Comparison of ENCODE assay signal across 9 cellular contexts in genomic region chr19:19461671-19462622, GRCh38. TPM values are rescaled to one million over a fixed set of nuclear protein-coding genes. Genes with fewer than 3 reads are reported as not detected.
DNase-seq lines count a peak whose midpoint lies in the region; ATAC-seq and TF ChIP-seq lines count a peak whose summit lies in the region.
"Had no signal": no experiment of that assay in that cellular context is flagged by ENCODE, and none has a peak within 500 bp of the region (broad histone marks: within the 10 kb centered on the region; RNA-seq: fewer than 3 reads in every experiment).

No MANE protein-coding gene starts in this region.

- H3K4me1 ChIP-seq in OCI-LY1 (ENCODE audit: insufficient read depth, low read length, severe bottlenecking) (peaks cover 58% of the 10 kb centered on the region), lung (ENCODE audit: control insufficient read depth in 2 of 2, insufficient read depth in 2 of 2, low read length in 2 of 2) (peaks cover 48 to 67% of the 10 kb centered on the region in 2 donors), thyroid gland (peaks cover 64 to 91% of the 10 kb centered on the region in 2 donors)

- H3K36me3 ChIP-seq in OCI-LY1 (ENCODE audit: insufficient read depth, low read length) = peaks cover 37% of the 10 kb centered on the region
- H3K36me3 ChIP-seq in lung (ENCODE audit: control insufficient read depth in 2 of 2, insufficient read depth in 2 of 2, low read length in 2 of 2) = peaks cover 5 to 17% of the 10 kb centered on the region in 2 donors
- no peaks in the 10 kb centered on the region for H3K36me3 ChIP-seq in thyroid gland

- H3K9me3 ChIP-seq in OCI-LY1 (ENCODE audit: low read length) (peaks cover 5% of the 10 kb centered on the region; the same call in 1 of the 2 replicates), lung (ENCODE audit: control insufficient read depth in 2 of 2, insufficient read depth in 1 of 2, low read length in 1 of 2) (peaks cover 0 to 3% of the 10 kb centered on the region in 2 donors), thyroid gland (no peaks in the 10 kb centered on the region)

- no peaks in the 10 kb centered on the region for H4K20me1 ChIP-seq in OCI-LY1 (ENCODE audit: insufficient read depth, low read length)

- DNase-seq in HCEC 1CT = peak; percentile 13
- peak in 1 of 10 donors; percentile 77 for DNase-seq in dorsolateral prefrontal cortex
- DNase-seq in lung (ENCODE audit: low spot score) = peak; percentile 51
- peak; percentile 87 to 89 for DNase-seq in thyroid gland

- ATAC-seq in lung (ENCODE audit: insufficient read depth, low FRiP score) = no peak
- no peak for ATAC-seq in HG03521 (IDR thresholded peaks at IDR 0.05; ENCODE audit: unreplicated experiment)
- ATAC-seq in GM21737 (IDR thresholded peaks at IDR 0.05; ENCODE audit: unreplicated experiment) = no peak
- no peak for ATAC-seq in HG03432 (IDR thresholded peaks at IDR 0.05; ENCODE audit: unreplicated experiment)

- intact Hi-C loops in dorsolateral prefrontal cortex (cut with DNase I) = no loop called here
- intact Hi-C loops in thyroid gland (cut with DNase I) = no loop called here

- WGBS in lung, 2 donors = 31 to 36% methylated on average over 25 to 27 of the region's 27 CpGs
- 34 to 55% methylated on average over 14 to 23 of the region's 27 CpGs for WGBS in thyroid gland, 2 donors

- no peak for TF ChIP-seq CTCF in OCI-LY1 (IDR thresholded peaks at IDR 0.05; ENCODE audit: low read length)
- TF ChIP-seq CTCF in dorsolateral prefrontal cortex (IDR thresholded peaks at IDR 0.05 in 54 of 56, conservative IDR thresholded peaks at IDR 0.05 in 2 of 56; ENCODE audit: low read depth in 1 of 56, partially characterized antibody in 56 of 56) = no peak
- TF ChIP-seq CTCF in lung (IDR thresholded peaks at IDR 0.05; ENCODE audit: control extremely low read depth, extremely low read depth) = no peak
- no peak for TF ChIP-seq CTCF in thyroid gland (IDR thresholded peaks at IDR 0.05)

- peaks cover 7% of the 10 kb centered on the region; the same call in 1 of the 2 replicates for H3F3A ChIP-seq in OCI-LY1 (ENCODE audit: insufficient read depth, low read length)

- no peaks in the 10 kb centered on the region for H3K9me2 ChIP-seq in OCI-LY1 (ENCODE audit: low read depth, low read length)

- no peak overlapping the region for H2AFZ ChIP-seq in OCI-LY1 (ENCODE audit: low read length)

- no peaks in the 10 kb centered on the region for H3K27me3 ChIP-seq in OCI-LY1 (ENCODE audit: insufficient read depth, low read length)
- H3K27me3 ChIP-seq in dorsolateral prefrontal cortex = no peaks in the 10 kb centered on the region
- H3K27me3 ChIP-seq in lung (ENCODE audit: control insufficient read depth, insufficient read depth) = no peaks in the 10 kb centered on the region
- H3K27me3 ChIP-seq in thyroid gland = no peaks in the 10 kb centered on the region

- H3K4me3 ChIP-seq in OCI-LY1 (ENCODE audit: low read depth, low read length, poor library complexity, severe bottlenecking) (peak overlapping the region; percentile 37), dorsolateral prefrontal cortex (peak overlapping the region in 10 of 59 donors; percentile 1 to 26 (median 14)), lung (no peak overlapping the region), thyroid gland (replicated peaks in 1 of 3) (no peak overlapping the region)

- peak overlapping the region; percentile 95 for H3K27ac ChIP-seq in OCI-LY1 (ENCODE audit: low read depth, low read length, poor library complexity, severe bottlenecking)
- peak overlapping the region in 43 of 59 donors; percentile 6 to 83 (median 60) for H3K27ac ChIP-seq in dorsolateral prefrontal cortex
- peak overlapping the region; percentile 30 to 94 for H3K27ac ChIP-seq in lung (ENCODE audit: low read depth in 1 of 2, low read length in 1 of 2)
- H3K27ac ChIP-seq in thyroid gland = peak overlapping the region; percentile 85 to 93 (median 93)
- H3K27ac ChIP-seq: KMS-11 had no signal

- H3K79me2 ChIP-seq in OCI-LY1 (ENCODE audit: insufficient read depth, low read length) = peaks cover 20% of the 10 kb centered on the region

- peak in 1 of 2 donors; percentile 29 for TF ChIP-seq POLR2A in thyroid gland (IDR thresholded peaks at IDR 0.05)

- peak overlapping the region; percentile 70 for H3K4me2 ChIP-seq in OCI-LY1 (ENCODE audit: low read length)
- H3K4me2 ChIP-seq: KMS-11 had no signal

- H3K9ac ChIP-seq in OCI-LY1 (ENCODE audit: low read length) = peak overlapping the region; percentile 64
- H3K9ac ChIP-seq: KMS-11 had no signal

RNA-seq across cellular contexts. Expression of gene TSSK6, which starts 53.4 kb away (rescaled TPM):
- 1 to 10 TPM in 103 of 120 experiments, under 1 TPM in 17; 0.44 to 4.5 (median 1.8) TPM for total RNA-seq in dorsolateral prefrontal cortex
- total RNA-seq in lung = 1 to 10 TPM; 2.3 to 3.1 TPM
- polyA plus RNA-seq in lung = 1 to 10 TPM in 1 of 2 donors, under 1 TPM in 1; 0.89 to 1.7 TPM
- 1 to 10 TPM; 1.8 to 7.7 (median 3.8) TPM for total RNA-seq in thyroid gland

RNA-seq across cellular contexts. Expression of gene NDUFA13, which starts 54.1 kb away (rescaled TPM):
- total RNA-seq in dorsolateral prefrontal cortex (100 to 1,000 TPM; 270 to 471 (median 352) TPM), lung (100 to 1,000 TPM in 1 of 2 donors, 10 to 100 TPM in 1; 63.7 to 320 TPM), thyroid gland (100 to 1,000 TPM in 1 of 4 donors, 10 to 100 TPM in 3; 32.8 to 265 (median 63.6) TPM)
- 100 to 1,000 TPM; 301 to 360 TPM for polyA plus RNA-seq in lung

RNA-seq across cellular contexts. Expression of gene GATAD2A, which starts 56.5 kb away (rescaled TPM):
- 10 to 100 TPM; 27.7 to 72.8 (median 40.1) TPM for total RNA-seq in dorsolateral prefrontal cortex
- total RNA-seq in lung = 10 to 100 TPM; 38.6 to 93.7 TPM
- polyA plus RNA-seq in lung = 10 to 100 TPM; 30.6 to 36.2 TPM
- 10 to 100 TPM; 33.2 to 82.4 (median 51.8) TPM for total RNA-seq in thyroid gland
